Comparison of ENCODE assay signal across 11 cellular contexts in the genomic region with DNA sequence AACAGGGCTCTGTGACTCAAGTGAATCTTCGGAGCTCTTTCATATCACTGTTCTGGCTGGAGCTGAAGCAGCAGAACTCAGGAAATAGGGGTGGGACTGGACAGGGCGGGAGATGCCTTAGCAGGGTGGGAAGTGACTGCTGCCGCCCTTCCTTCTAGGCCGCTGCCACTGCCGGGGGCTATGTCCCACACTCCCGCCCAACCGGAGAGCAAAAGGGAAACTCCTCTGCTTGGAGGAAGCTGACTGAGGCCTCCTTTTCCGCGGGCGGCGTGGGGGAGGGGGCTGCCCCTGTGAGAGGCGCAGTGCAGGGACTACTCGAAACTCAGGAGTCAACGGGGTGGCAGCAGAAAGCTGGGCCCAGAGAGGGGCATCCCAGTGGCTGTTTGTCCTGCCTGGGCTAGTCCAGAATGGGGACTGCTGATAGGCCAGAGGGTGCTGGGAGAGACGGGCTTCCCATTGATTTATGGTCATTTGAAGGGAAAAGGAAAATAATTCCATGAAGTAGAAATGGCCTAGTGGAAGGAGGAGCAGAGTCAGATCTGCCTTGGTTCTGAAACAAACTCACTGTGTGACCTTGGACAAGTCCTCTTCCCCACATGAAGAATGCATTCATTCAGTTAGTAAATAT. TPM values are rescaled to one million over a fixed set of nuclear protein-coding genes. Genes with fewer than 3 reads are reported as not detected.
A peak's percentile ranks its signal among the peaks of the same experiment; 100 is the strongest.
DNase-seq lines count a peak whose midpoint lies in the region; ATAC-seq and TF ChIP-seq lines count a peak whose summit lies in the region.
"Had no signal": no experiment of that assay in that cellular context is flagged by ENCODE, and none has a peak within 500 bp of the region (broad histone marks: within the 10 kb centered on the region; RNA-seq: fewer than 3 reads in every experiment).

No MANE protein-coding gene starts in this region.

- peaks cover 7% of the 10 kb centered on the region for H3K4me1 ChIP-seq in right cardiac atrium (ENCODE audit: control insufficient read depth, insufficient read depth, low read length)
- no peaks in the 10 kb centered on the region for H3K4me1 ChIP-seq in suprapubic skin

- H3K9me3 ChIP-seq in right cardiac atrium (ENCODE audit: control insufficient read depth, low read length) (no peaks in the 10 kb centered on the region), suprapubic skin (no peaks in the 10 kb centered on the region)

- intact Hi-C loops in activated CD4-positive, alpha-beta T cell treated with anti-CD3 and anti-CD28 coated beads for 36 hours (cut with DNase I, micrococcal nuclease), result no loop called here
- intact Hi-C loops in right cardiac atrium (cut with DNase I), result no loop called here

- peak overlapping the region; percentile 74 for H3K27ac ChIP-seq in right cardiac atrium (ENCODE audit: low read length)
- H3K27ac ChIP-seq in suprapubic skin, result no peak overlapping the region
- H3K27ac ChIP-seq: 22Rv1 had no signal

- ATAC-seq in activated CD4-positive, alpha-beta T cell treated with anti-CD3 and anti-CD28 coated beads for 36 hours, result peak; percentile 16
- ATAC-seq in WTC11 (peak; percentile 15; the same call in 1 of the 2 replicates), right cardiac atrium (peak; percentile 83 to 87), GM19324 (IDR thresholded peaks at IDR 0.05; ENCODE audit: low FRiP score, unreplicated experiment) (no peak)
- peak; percentile 32 for ATAC-seq in stimulated activated naive CD8-positive, alpha-beta T cell treated with anti-CD3 and anti-CD28 coated beads, Interleukin-15, Interleukin-2, amounts not matched to agents 100 U/mL and 50 U/mL, for 24 hours

- H3K4me1 Mint-ChIP-seq in activated CD4-positive, alpha-beta T cell treated with anti-CD3 and anti-CD28 coated beads for 36 hours, result peaks cover 19% of the 10 kb centered on the region
- H3K4me1 Mint-ChIP-seq in WTC11, result peaks cover 45% of the 10 kb centered on the region

- H3K4me3 Mint-ChIP-seq in activated CD4-positive, alpha-beta T cell treated with anti-CD3 and anti-CD28 coated beads for 36 hours, result no peak overlapping the region
- no peak overlapping the region for H3K4me3 Mint-ChIP-seq in WTC11

- H3K4me3 ChIP-seq in right cardiac atrium (ENCODE audit: low read length), result no peak overlapping the region
- no peak overlapping the region for H3K4me3 ChIP-seq in suprapubic skin

- TF ChIP-seq CTCF in WTC11 (IDR thresholded peaks at IDR 0.05) (no peak), suprapubic skin (IDR thresholded peaks at IDR 0.05) (no peak)

- no peaks in the 10 kb centered on the region for H3K9me3 Mint-ChIP-seq in activated CD4-positive, alpha-beta T cell treated with anti-CD3 and anti-CD28 coated beads for 36 hours (ENCODE audit: low read depth)
- H3K9me3 Mint-ChIP-seq in WTC11, result no peaks in the 10 kb centered on the region

- TF ChIP-seq EP300 in suprapubic skin (IDR thresholded peaks at IDR 0.05), result no peak

- no peaks in the 10 kb centered on the region for H3K27me3 ChIP-seq in right cardiac atrium (ENCODE audit: control insufficient read depth, insufficient read depth)
- H3K27me3 ChIP-seq in suprapubic skin, result no peaks in the 10 kb centered on the region

- POLR2A ChIA-PET in activated CD4-positive, alpha-beta T cell treated with anti-CD3 and anti-CD28 coated beads for 36 hours (lab: Charles Lee), result no interaction called here
- POLR2A ChIA-PET in WTC11 (lab: Charles Lee), result no interaction called here

- peak; percentile 48 for DNase-seq in activated CD4-positive, alpha-beta T cell treated with anti-CD3 and anti-CD28 coated beads for 36 hours
- no peak for DNase-seq in activated CD4-positive, alpha-beta T cell treated with anti-CD3 and anti-CD28 coated beads, Interleukin-2, amount 50 U/mL, for 1 hour
- DNase-seq in WTC11 (ENCODE audit: low spot score) (peak; percentile 29), right cardiac atrium (peak; percentile 81 to 90 (median 88)), mesenteric fat pad (ENCODE audit: low spot score) (no peak), suprapubic skin (ENCODE audit: low spot score in 2 of 2) (no peak)
- DNase-seq in stimulated activated naive CD8-positive, alpha-beta T cell treated with anti-CD3 and anti-CD28 coated beads, Interleukin-15, Interleukin-2, amounts not matched to agents 100 U/mL and 50 U/mL, for 24 hours, result peak; percentile 45
- DNase-seq: kidney glomerular epithelial cell, NCI-H1048 had no signal

- H3K27ac Mint-ChIP-seq in activated CD4-positive, alpha-beta T cell treated with anti-CD3 and anti-CD28 coated beads for 36 hours, result no peak overlapping the region
- no peak overlapping the region for H3K27ac Mint-ChIP-seq in WTC11

- 29% methylated on average over 15 of the region's 15 CpGs for WGBS in right cardiac atrium
- WGBS in suprapubic skin, result 53% methylated on average over 15 of the region's 15 CpGs

- no peak for TF ChIP-seq POLR2A in suprapubic skin (IDR thresholded peaks at IDR 0.05)

- H3K36me3 ChIP-seq in suprapubic skin, result no peaks in the 10 kb centered on the region

- peaks cover 14% of the 10 kb centered on the region for H3K27me3 Mint-ChIP-seq in activated CD4-positive, alpha-beta T cell treated with anti-CD3 and anti-CD28 coated beads for 36 hours
- peaks cover 8% of the 10 kb centered on the region; the same call in 1 of the 2 replicates for H3K27me3 Mint-ChIP-seq in WTC11 (ENCODE audit: low read depth)

- H3K36me3 Mint-ChIP-seq in activated CD4-positive, alpha-beta T cell treated with anti-CD3 and anti-CD28 coated beads for 36 hours (ENCODE audit: low read depth), result no peaks in the 10 kb centered on the region
- H3K36me3 Mint-ChIP-seq in WTC11, result no peaks in the 10 kb centered on the region

- CTCF ChIA-PET in activated CD4-positive, alpha-beta T cell treated with anti-CD3 and anti-CD28 coated beads for 36 hours (lab: Charles Lee), result interaction anchor here (1.3 kb wide), 1 partner anchor 23 kb away, joined by 3 read pairs; no protein-coding TSS in a partner anchor
- CTCF ChIA-PET in WTC11 (lab: Charles Lee), result interaction anchor here (0.6 to 1.7 kb wide), 4 partner anchors 10 to 307 kb away, joined by 3 to 8 read pairs (median 4); no protein-coding TSS in a partner anchor

TF ChIP-seq in WTC11, 78 proteins besides CTCF, POLR2A, EP300 and RAD21 (continues in another document):
- no peak for TF ChIP-seq ARID4B (CRISPR knock-in tag; IDR thresholded peaks at IDR 0.05; ENCODE audit: borderline replicate concordance)
- TF ChIP-seq FOXJ3 (CRISPR knock-in tag; IDR thresholded peaks at IDR 0.05; ENCODE audit: borderline replicate concordance), result no peak
- TF ChIP-seq ETV6 (CRISPR knock-in tag; IDR thresholded peaks at IDR 0.05), result no peak
- TF ChIP-seq, protein P1, sequence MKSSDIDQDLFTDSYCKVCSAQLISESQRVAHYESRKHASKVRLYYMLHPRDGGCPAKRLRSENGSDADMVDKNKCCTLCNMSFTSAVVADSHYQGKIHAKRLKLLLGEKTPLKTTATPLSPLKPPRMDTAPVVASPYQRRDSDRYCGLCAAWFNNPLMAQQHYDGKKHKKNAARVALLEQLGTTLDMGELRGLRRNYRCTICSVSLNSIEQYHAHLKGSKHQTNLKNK (CRISPR knock-in tag; IDR thresholded peaks at IDR 0.05), result no peak
- TF ChIP-seq, protein P2, sequence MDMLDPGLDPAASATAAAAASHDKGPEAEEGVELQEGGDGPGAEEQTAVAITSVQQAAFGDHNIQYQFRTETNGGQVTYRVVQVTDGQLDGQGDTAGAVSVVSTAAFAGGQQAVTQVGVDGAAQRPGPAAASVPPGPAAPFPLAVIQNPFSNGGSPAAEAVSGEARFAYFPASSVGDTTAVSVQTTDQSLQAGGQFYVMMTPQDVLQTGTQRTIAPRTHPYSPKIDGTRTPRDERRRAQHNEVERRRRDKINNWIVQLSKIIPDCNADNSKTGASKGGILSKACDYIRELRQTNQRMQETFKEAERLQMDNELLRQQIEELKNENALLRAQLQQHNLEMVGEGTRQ (CRISPR knock-in tag; IDR thresholded peaks at IDR 0.05), result no peak
- TF ChIP-seq NR3C1 (CRISPR knock-in tag; conservative IDR thresholded peaks at IDR 0.05; ENCODE audit: low read depth), result no peak
- no peak for TF ChIP-seq KAT7 (CRISPR knock-in tag; IDR thresholded peaks at IDR 0.05; ENCODE audit: borderline replicate concordance)
- TF ChIP-seq FOXP1 (CRISPR knock-in tag; IDR thresholded peaks at IDR 0.05; ENCODE audit: borderline replicate concordance), result no peak
- TF ChIP-seq OVOL2 (CRISPR knock-in tag; IDR thresholded peaks at IDR 0.05; ENCODE audit: borderline replicate concordance), result no peak
- no peak for TF ChIP-seq JAZF1 (CRISPR knock-in tag; IDR thresholded peaks at IDR 0.05)
- no peak for TF ChIP-seq ZNF671 (CRISPR knock-in tag; IDR thresholded peaks at IDR 0.05)

RNA-seq across cellular contexts. Expression of gene STARD8, which starts 36.9 kb away (rescaled TPM):
- total RNA-seq in activated CD4-positive, alpha-beta T cell treated with anti-CD3 and anti-CD28 coated beads for 36 hours, result under 1 TPM; 0.07 to 0.11 TPM
- total RNA-seq in WTC11 (2021), result 3.1 to 8.5 TPM (median 3.8 TPM) in 3 replicates
- total RNA-seq in right cardiac atrium, result 10 to 100 TPM; 10.2 to 12.2 (median 10.5) TPM
- polyA plus RNA-seq in right cardiac atrium, result 6.0 TPM
- 21.9 TPM for total RNA-seq in mesenteric fat pad
- 1 to 10 TPM; 2.0 to 4.5 (median 2.3) TPM for total RNA-seq in suprapubic skin

Comparison
In these comparisons a context has a peak if more than half of its experiments do, and no peak if none do; other contexts are left out.
1. DNase-seq: peak in activated CD4-positive, alpha-beta T cell treated with anti-CD3 and anti-CD28 coated beads for 36 hours (single experiment), WTC11 (single experiment), right cardiac atrium (3 of 3) and stimulated activated naive CD8-positive, alpha-beta T cell treated with anti-CD3 and anti-CD28 coated beads, Interleukin-15, Interleukin-2, amounts not matched to agents 100 U/mL and 50 U/mL, for 24 hours (single experiment); none in activated CD4-positive, alpha-beta T cell treated with anti-CD3 and anti-CD28 coated beads, Interleukin-2, amount 50 U/mL, for 1 hour (single experiment), mesenteric fat pad (single experiment) and suprapubic skin (0 of 2).